In the genomic region with DNA sequence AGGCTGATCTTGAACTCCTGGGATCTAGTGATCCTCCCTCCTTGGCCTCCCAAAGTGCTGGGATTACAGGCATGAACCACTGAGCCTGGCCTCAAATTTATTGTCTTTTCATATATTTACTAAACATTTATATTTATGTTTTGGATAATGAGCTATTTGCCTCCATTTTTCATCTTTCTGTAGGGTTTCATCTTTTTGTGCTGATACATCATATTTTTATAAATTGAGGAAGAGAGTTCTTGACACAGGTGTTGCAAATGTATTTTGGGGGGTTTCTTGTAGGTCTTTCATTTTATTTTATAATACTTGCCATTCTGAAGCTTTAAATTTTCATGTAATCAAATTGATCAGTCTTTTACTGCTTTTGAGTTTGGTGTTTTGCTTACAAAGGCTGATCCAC, we compare ENCODE assay signal across 9 cellular contexts.
"Had no signal": no experiment of that assay in that cellular context is flagged by ENCODE, and none has a peak within 500 bp of the region (broad histone marks: within the 10 kb centered on the region; RNA-seq: fewer than 3 reads in every experiment).

No MANE protein-coding gene starts in this region.

- FAIRE-seq: HTR-8/SVneo had no signal

- H3K4me2 ChIP-seq: GM23338, KMS-11 had no signal

- H3K4me3 ChIP-seq: GM23338, HAP-1 had no signal

- H2AFZ ChIP-seq: GM23338 had no signal

- ATAC-seq: GM23338, HCT116 had no signal

- DNase-seq: H7, HFFc6, Karpas-422, KBM-7 had no signal

- H3K4me3 Mint-ChIP-seq: GM23338, HFFc6 had no signal

- H3K9ac ChIP-seq: KMS-11 had no signal

- H3K4me1 ChIP-seq: HAP-1 had no signal

- H3K36me3 ChIP-seq: HAP-1 had no signal

- H3K9me3 Mint-ChIP-seq: GM23338, HFFc6 had no signal

- H3K4me1 Mint-ChIP-seq: GM23338 had no signal

- H3K27ac ChIP-seq: KMS-11 had no signal

- H3K9me3 ChIP-seq: HAP-1 had no signal

- H3K27ac Mint-ChIP-seq: GM23338, HFFc6 had no signal
